Comparison of ENCODE assay signal across 8 cellular contexts in genomic region chr17:81702934-81703746, GRCh38. TPM values are rescaled to one million over a fixed set of nuclear protein-coding genes. Genes with fewer than 3 reads are reported as not detected.
DNase-seq lines count a peak whose midpoint lies in the region; ATAC-seq and TF ChIP-seq lines count a peak whose summit lies in the region.

TSS of gene MRPL12 (plus strand) at chr17:81703367. CDS start at chr17:81703502, 135 bp downstream.

- H3K4me1 ChIP-seq in ectodermal cell (ENCODE audit: control insufficient read depth, insufficient read depth, low read length) (peaks cover 15% of the 10 kb centered on the region), lower lobe of right lung (peaks cover 36% of the 10 kb centered on the region)

- H3K27me3 ChIP-seq in ectodermal cell (ENCODE audit: control insufficient read depth, insufficient read depth, low read length, poor library complexity, severe bottlenecking) (no peaks in the 10 kb centered on the region), lower lobe of right lung (ENCODE audit: low read depth) (no peaks in the 10 kb centered on the region)

- ATAC-seq in GM19395 (IDR thresholded peaks at IDR 0.05; ENCODE audit: unreplicated experiment) = peak; percentile 80
- peak; percentile 70 for ATAC-seq in HG03571 (IDR thresholded peaks at IDR 0.05; ENCODE audit: unreplicated experiment)
- ATAC-seq in activated CD8-positive, alpha-beta T cell treated with anti-CD3 and anti-CD28 coated beads for 36 hours = peak; percentile 88
- ATAC-seq in lower lobe of right lung = peak; percentile 96 to 97

- WGBS in ectodermal cell, 2 experiments = 0% methylated on average over 102 of the region's 102 CpGs

- no peaks in the 10 kb centered on the region for H3K27me3 Mint-ChIP-seq in activated CD8-positive, alpha-beta T cell treated with anti-CD3 and anti-CD28 coated beads for 36 hours

- peak within 1 kb of the TSS; percentile 6 for H3K27ac ChIP-seq in ectodermal cell (ENCODE audit: insufficient read depth, low read depth, low read length, poor library complexity, severe bottlenecking)
- peak within 1 kb of the TSS; percentile 98 for H3K27ac ChIP-seq in lower lobe of right lung

- POLR2A ChIA-PET in activated CD8-positive, alpha-beta T cell treated with anti-CD3 and anti-CD28 coated beads for 36 hours (lab: Charles Lee) = interaction anchor here (0.6 to 4.9 kb wide), 21 partner anchors 8 to 464 kb away, joined by 3 to 73 read pairs (median 4); partner anchors contain the start of genes ARL16, FAAP100, HGS and MAFG

- H3K36me3 Mint-ChIP-seq in activated CD8-positive, alpha-beta T cell treated with anti-CD3 and anti-CD28 coated beads for 36 hours (ENCODE audit: low read depth) = peaks cover 56% of the 10 kb centered on the region

- peak within 1 kb of the TSS; percentile 96 for H3K27ac Mint-ChIP-seq in activated CD8-positive, alpha-beta T cell treated with anti-CD3 and anti-CD28 coated beads for 36 hours

- TF ChIP-seq CTCF in activated CD8-positive, alpha-beta T cell treated with anti-CD3 and anti-CD28 coated beads for 36 hours (IDR thresholded peaks at IDR 0.05) = no peak
- peak; percentile 46 for TF ChIP-seq CTCF in lower lobe of right lung (IDR thresholded peaks at IDR 0.05)

- H3K4me1 Mint-ChIP-seq in activated CD8-positive, alpha-beta T cell treated with anti-CD3 and anti-CD28 coated beads for 36 hours (ENCODE audit: low read depth) = peaks cover 24% of the 10 kb centered on the region

- peaks cover 42% of the 10 kb centered on the region for H3K36me3 ChIP-seq in ectodermal cell (ENCODE audit: control insufficient read depth, insufficient read depth, low read length)
- peaks cover 61% of the 10 kb centered on the region for H3K36me3 ChIP-seq in lower lobe of right lung

- H3K9me3 Mint-ChIP-seq in activated CD8-positive, alpha-beta T cell treated with anti-CD3 and anti-CD28 coated beads for 36 hours = no peaks in the 10 kb centered on the region

- H3K9me3 ChIP-seq in ectodermal cell (ENCODE audit: control insufficient read depth, low read length) = no peaks in the 10 kb centered on the region
- H3K9me3 ChIP-seq in lower lobe of right lung = no peaks in the 10 kb centered on the region

- peak within 1 kb of the TSS; percentile 94 for H3K4me3 Mint-ChIP-seq in activated CD8-positive, alpha-beta T cell treated with anti-CD3 and anti-CD28 coated beads for 36 hours

- DNase-seq in CD1c-positive myeloid dendritic cell (ENCODE audit: extremely low spot score) = peak; percentile 95
- peak; percentile 85 for DNase-seq in NCI-H82 treated with DMSO at 0.1 percent for 48 hours (lab: John Stamatoyannopoulos, UW; ENCODE audit: unreplicated experiment)
- peak; percentile 94 for DNase-seq in activated CD8-positive, alpha-beta T cell treated with anti-CD3 and anti-CD28 coated beads for 36 hours
- peak; percentile 96 for DNase-seq in lower lobe of right lung
- peak; percentile 62 to 77 (median 66) for DNase-seq in stimulated activated CD4-positive, alpha-beta T cell treated with anti-CD3 and anti-CD28 coated beads, TNF-alpha, amount 100 ng/mL, for 1 hour (ENCODE audit: low read depth in 3 of 3, low spot score in 1 of 3)

- intact Hi-C loops in activated CD8-positive, alpha-beta T cell treated with anti-CD3 and anti-CD28 coated beads for 36 hours (cut with micrococcal nuclease) = no loop called here
- intact Hi-C loops in lower lobe of right lung (cut with DNase I) = no loop called here

- H3K4me3 ChIP-seq in ectodermal cell (ENCODE audit: insufficient read depth, low read depth, low read length) (peak within 1 kb of the TSS; percentile 99), lower lobe of right lung (peak within 1 kb of the TSS; percentile 95)

- CTCF ChIA-PET in activated CD8-positive, alpha-beta T cell treated with anti-CD3 and anti-CD28 coated beads for 36 hours (lab: Charles Lee) = interaction anchor here (1.1 to 2.5 kb wide), 6 partner anchors 18 to 167 kb away, joined by 3 to 10 read pairs (median 4); partner anchors contain the start of genes ARL16 and HGS

RNA-seq across cellular contexts. Expression of gene MRPL12, which starts in this region (rescaled TPM):
- 100 to 1,000 TPM; 149 to 152 TPM for total RNA-seq in activated CD8-positive, alpha-beta T cell treated with anti-CD3 and anti-CD28 coated beads for 36 hours
- polyA plus RNA-seq in ectodermal cell (2013, experiment 1 of 4) = 83.2 TPM
- polyA plus RNA-seq in ectodermal cell (2013, experiment 2 of 4) = 84.6 TPM
- 63.0 TPM for polyA plus RNA-seq in ectodermal cell (2013, experiment 3 of 4)
- polyA plus RNA-seq in ectodermal cell (2013, experiment 4 of 4) = 71.5 TPM
- total RNA-seq in lower lobe of right lung = 35.0 TPM

Comparison
In these comparisons a context has a peak if more than half of its experiments do, and no peak if none do; other contexts are left out.
1. Peak in every context shown above with its lines: DNase-seq, ATAC-seq, H3K4me3 ChIP-seq and H3K27ac ChIP-seq.